17 cellular contexts compared by ENCODE assay signal in the genomic region with DNA sequence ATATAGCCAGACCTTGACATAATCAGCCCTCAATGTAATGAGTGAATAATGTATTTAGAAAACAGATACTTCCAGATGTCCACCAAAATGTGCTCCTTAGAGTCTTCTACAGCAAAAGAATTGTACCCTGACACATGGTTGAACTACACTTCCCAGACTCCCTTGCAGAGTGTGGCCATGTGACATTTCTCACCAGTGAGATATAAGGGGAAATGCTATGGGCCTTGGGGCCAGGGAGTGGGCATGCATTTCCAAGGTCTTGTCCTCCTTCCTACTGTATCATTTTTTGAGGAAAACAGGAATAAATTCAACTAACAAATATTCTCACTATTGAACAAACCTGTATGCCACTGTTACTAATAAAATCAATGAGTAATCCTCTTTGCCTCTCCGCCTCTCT.
DNase-seq lines count a peak whose midpoint lies in the region; ATAC-seq and TF ChIP-seq lines count a peak whose summit lies in the region.
"Had no signal": no experiment of that assay in that cellular context is flagged by ENCODE, and none has a peak within 500 bp of the region (broad histone marks: within the 10 kb centered on the region; RNA-seq: fewer than 3 reads in every experiment).

No MANE protein-coding gene starts in this region.

- H3K23ac ChIP-seq in neuronal stem cell (ENCODE audit: low read depth, low read length, poor library complexity) = no peak overlapping the region

- H3K4ac ChIP-seq in neuronal stem cell (ENCODE audit: low read length) = no peak overlapping the region

- H4K91ac ChIP-seq in neuronal stem cell (ENCODE audit: low read depth, low read length, poor library complexity) = no peak overlapping the region

- H2BK12ac ChIP-seq in neuronal stem cell (ENCODE audit: low read length) = no peak overlapping the region

- H3K14ac ChIP-seq in neuronal stem cell (ENCODE audit: low read length) = no peak overlapping the region

- H3K4me1 Mint-ChIP-seq in activated CD4-positive, alpha-beta T cell treated with anti-CD3 and anti-CD28 coated beads, Interleukin-2, amount 10 ng/mL, durations not matched to agents 24 days and 14 days = peaks cover 11% of the 10 kb centered on the region
- H3K4me1 Mint-ChIP-seq in WTC11 = peaks cover 23% of the 10 kb centered on the region
- no peaks in the 10 kb centered on the region for H3K4me1 Mint-ChIP-seq in activated CD8-positive, alpha-beta T cell treated with anti-CD3 and anti-CD28 coated beads, Interleukin-2, amount 10 ng/mL, durations not matched to agents 7 days and 5 days (ENCODE audit: low read depth)

- intact Hi-C loops in activated CD4-positive, alpha-beta T cell treated with anti-CD3 and anti-CD28 coated beads, Interleukin-2, amount 10 ng/mL, durations not matched to agents 24 days and 14 days (cut with micrococcal nuclease) = no loop called here

- H3K79me1 ChIP-seq in neuronal stem cell (ENCODE audit: low read depth, low read length) = no peaks in the 10 kb centered on the region

- no peaks in the 10 kb centered on the region for H3K27me3 Mint-ChIP-seq in activated CD4-positive, alpha-beta T cell treated with anti-CD3 and anti-CD28 coated beads, Interleukin-2, amount 10 ng/mL, durations not matched to agents 24 days and 14 days
- H3K27me3 Mint-ChIP-seq in WTC11 (ENCODE audit: low read depth) = no peaks in the 10 kb centered on the region
- no peaks in the 10 kb centered on the region for H3K27me3 Mint-ChIP-seq in activated CD8-positive, alpha-beta T cell treated with anti-CD3 and anti-CD28 coated beads, Interleukin-2, amount 10 ng/mL, durations not matched to agents 7 days and 5 days (ENCODE audit: low read depth)

- POLR2A ChIA-PET in WTC11 (lab: Charles Lee) = no interaction called here
- POLR2A ChIA-PET in activated CD8-positive, alpha-beta T cell treated with anti-CD3 and anti-CD28 coated beads, Interleukin-2, amount 10 ng/mL, durations not matched to agents 7 days and 5 days (lab: Charles Lee) = no interaction called here

- H3K27ac Mint-ChIP-seq in activated CD4-positive, alpha-beta T cell treated with anti-CD3 and anti-CD28 coated beads, Interleukin-2, amount 10 ng/mL, durations not matched to agents 24 days and 14 days = no peak overlapping the region
- no peak overlapping the region for H3K27ac Mint-ChIP-seq in WTC11
- no peak overlapping the region for H3K27ac Mint-ChIP-seq in activated CD8-positive, alpha-beta T cell treated with anti-CD3 and anti-CD28 coated beads, Interleukin-2, amount 10 ng/mL, durations not matched to agents 7 days and 5 days

- H2BK15ac ChIP-seq in neuronal stem cell (ENCODE audit: low read length) = no peak overlapping the region

- H2BK120ac ChIP-seq in neuronal stem cell (ENCODE audit: low read depth, low read length) = no peak overlapping the region

- no peak overlapping the region for H4K8ac ChIP-seq in neuronal stem cell (ENCODE audit: low read depth, low read length)

- H3K27me3 ChIP-seq in neuronal stem cell (ENCODE audit: control insufficient read depth in 3 of 3, insufficient read depth in 3 of 3, low read depth in 1 of 3, low read length in 3 of 3) = no peaks in the 10 kb centered on the region
- H3K27me3 ChIP-seq: MG63 had no signal

- H2BK5ac ChIP-seq in neuronal stem cell (ENCODE audit: low read length) = no peak overlapping the region

- TF ChIP-seq RAD21 in Ishikawa (IDR thresholded peaks at IDR 0.05; ENCODE audit: low read depth) = no peak

- no peak overlapping the region for H3K4me2 ChIP-seq in neuronal stem cell (ENCODE audit: insufficient read depth, low read length, poor library complexity, severe bottlenecking)
- H3K4me2 ChIP-seq: KMS-11 had no signal

- H3K36me3 ChIP-seq in neuronal stem cell (replicated peaks in 1 of 2; ENCODE audit: control insufficient read depth in 2 of 2, insufficient read depth in 2 of 2, low read length in 2 of 2) = no peaks in the 10 kb centered on the region
- H3K36me3 ChIP-seq: MG63 had no signal

- no peak overlapping the region for H3K4me3 ChIP-seq in neuronal stem cell (ENCODE audit: low read length in 2 of 2)
- H3K4me3 ChIP-seq: MG63 had no signal

- peak overlapping the region; percentile 17 for H2AFZ ChIP-seq in neuronal stem cell (ENCODE audit: low read length)

- H3K27ac ChIP-seq in neuronal stem cell (replicated peaks; ENCODE audit: low read length) = no peak overlapping the region
- H3K27ac ChIP-seq: C4-2B, KMS-11 had no signal

- H3K4me1 ChIP-seq in neuronal stem cell (ENCODE audit: control insufficient read depth in 2 of 2, insufficient read depth in 1 of 2, low read depth in 1 of 2, low read length in 2 of 2) = peaks cover 0 to 2% of the 10 kb centered on the region in 2 donors
- H3K4me1 ChIP-seq: Caco-2 had no signal

- H3K18ac ChIP-seq in neuronal stem cell (ENCODE audit: low read length) = no peak overlapping the region

- H3K4me3 Mint-ChIP-seq in activated CD4-positive, alpha-beta T cell treated with anti-CD3 and anti-CD28 coated beads, Interleukin-2, amount 10 ng/mL, durations not matched to agents 24 days and 14 days = no peak overlapping the region
- H3K4me3 Mint-ChIP-seq in WTC11 = no peak overlapping the region
- H3K4me3 Mint-ChIP-seq in activated CD8-positive, alpha-beta T cell treated with anti-CD3 and anti-CD28 coated beads, Interleukin-2, amount 10 ng/mL, durations not matched to agents 7 days and 5 days = no peak overlapping the region

- no peak overlapping the region for H3K9ac ChIP-seq in neuronal stem cell (ENCODE audit: low read depth, low read length, poor library complexity)
- H3K9ac ChIP-seq: KMS-11 had no signal

- peak; percentile 53 for DNase-seq in activated CD4-positive, alpha-beta T cell treated with anti-CD3 and anti-CD28 coated beads, Interleukin-2, amount 10 ng/mL, durations not matched to agents 24 days and 14 days
- DNase-seq in activated CD4-positive, alpha-beta T cell treated with anti-CD3 and anti-CD28 coated beads, Interleukin-2, amount 50 U/mL, for 4 hours = no peak
- no peak for DNase-seq in WTC11 (ENCODE audit: low spot score)
- DNase-seq in neuronal stem cell (ENCODE audit: low spot score) = no peak
- DNase-seq in activated CD8-positive, alpha-beta T cell treated with anti-CD3 and anti-CD28 coated beads, Interleukin-2, amount 10 ng/mL, durations not matched to agents 7 days and 5 days = no peak
- DNase-seq: Caco-2, MG63, NCI-H187 treated with DMSO at 0.1 percent for 48 hours, NCI-H2171 treated with DMSO at 0.1 percent for 48 hours, NCI-H510A, SIG-M5, SW 1271 had no signal

- ATAC-seq in WTC11 = peak; percentile 75
- ATAC-seq in HG03342 (IDR thresholded peaks at IDR 0.05; ENCODE audit: unreplicated experiment) = no peak
- no peak for ATAC-seq in activated CD8-positive, alpha-beta T cell treated with anti-CD3 and anti-CD28 coated beads, Interleukin-2, amount 10 ng/mL, durations not matched to agents 7 days and 5 days
- ATAC-seq in GM19452 (IDR thresholded peaks at IDR 0.05; ENCODE audit: unreplicated experiment) = no peak

- H3K9me3 Mint-ChIP-seq in activated CD4-positive, alpha-beta T cell treated with anti-CD3 and anti-CD28 coated beads, Interleukin-2, amount 10 ng/mL, durations not matched to agents 24 days and 14 days = peaks cover 11% of the 10 kb centered on the region
- H3K9me3 Mint-ChIP-seq in WTC11 = peaks cover 6% of the 10 kb centered on the region
- no peaks in the 10 kb centered on the region for H3K9me3 Mint-ChIP-seq in activated CD8-positive, alpha-beta T cell treated with anti-CD3 and anti-CD28 coated beads, Interleukin-2, amount 10 ng/mL, durations not matched to agents 7 days and 5 days (ENCODE audit: insufficient read depth)

- H2AK5ac ChIP-seq in neuronal stem cell (ENCODE audit: low read depth, low read length) = no peak overlapping the region

- no peak for TF ChIP-seq EP300 in Ishikawa (IDR thresholded peaks at IDR 0.05; ENCODE audit: borderline replicate concordance)

- WGBS in neuronal stem cell (ENCODE audit: extremely low coverage in 2 of 2, insufficient read length in 2 of 2, insufficient replicate concordance in 1 of 2), 2 donors = no CpG with 5 or more reads among the region's 1 CpG

- no peaks in the 10 kb centered on the region for H3K9me3 ChIP-seq in neuronal stem cell (replicated peaks in 1 of 2; ENCODE audit: control insufficient read depth in 2 of 2, insufficient read depth in 1 of 2, low read depth in 1 of 2, low read length in 2 of 2)
- H3K9me3 ChIP-seq: Caco-2, MG63 had no signal

- TF ChIP-seq CTCF in WTC11 (IDR thresholded peaks at IDR 0.05) = no peak

- CTCF ChIA-PET in WTC11 (lab: Charles Lee) = no interaction called here
- CTCF ChIA-PET in activated CD8-positive, alpha-beta T cell treated with anti-CD3 and anti-CD28 coated beads, Interleukin-2, amount 10 ng/mL, durations not matched to agents 7 days and 5 days (lab: Charles Lee) = no interaction called here

- H3K36me3 Mint-ChIP-seq in activated CD4-positive, alpha-beta T cell treated with anti-CD3 and anti-CD28 coated beads, Interleukin-2, amount 10 ng/mL, durations not matched to agents 24 days and 14 days (ENCODE audit: low read depth) = no peaks in the 10 kb centered on the region
- H3K36me3 Mint-ChIP-seq in WTC11 = no peaks in the 10 kb centered on the region
- no peaks in the 10 kb centered on the region for H3K36me3 Mint-ChIP-seq in activated CD8-positive, alpha-beta T cell treated with anti-CD3 and anti-CD28 coated beads, Interleukin-2, amount 10 ng/mL, durations not matched to agents 7 days and 5 days (ENCODE audit: low read depth)

TF ChIP-seq in Ishikawa, 13 proteins besides CTCF, POLR2A, EP300 and RAD21:
- TF ChIP-seq TAF1 (IDR thresholded peaks at IDR 0.05; ENCODE audit: low read depth) = no peak
- TF ChIP-seq, protein P1, sequence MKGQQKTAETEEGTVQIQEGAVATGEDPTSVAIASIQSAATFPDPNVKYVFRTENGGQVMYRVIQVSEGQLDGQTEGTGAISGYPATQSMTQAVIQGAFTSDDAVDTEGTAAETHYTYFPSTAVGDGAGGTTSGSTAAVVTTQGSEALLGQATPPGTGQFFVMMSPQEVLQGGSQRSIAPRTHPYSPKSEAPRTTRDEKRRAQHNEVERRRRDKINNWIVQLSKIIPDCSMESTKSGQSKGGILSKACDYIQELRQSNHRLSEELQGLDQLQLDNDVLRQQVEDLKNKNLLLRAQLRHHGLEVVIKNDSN (IDR thresholded peaks at IDR 0.05) = peak; percentile 90

TF ChIP-seq in WTC11, 78 proteins besides CTCF, POLR2A, EP300 and RAD21 (continues in another document):
- no peak for TF ChIP-seq MYBL2 (CRISPR knock-in tag; IDR thresholded peaks at IDR 0.05)
